8 cellular contexts compared by ENCODE assay signal in genomic region chr17:63446218-63446980, GRCh38. TPM values are rescaled to one million over a fixed set of nuclear protein-coding genes. Genes with fewer than 3 reads are reported as not detected.
A peak's percentile ranks its signal among the peaks of the same experiment; 100 is the strongest.
DNase-seq lines count a peak whose midpoint lies in the region; FAIRE-seq and TF ChIP-seq lines count a peak whose summit lies in the region.

Gene CYB561, minus strand, starts transcription at chr17:63446306. Its CDS starts 8,759 bp downstream, at chr17:63437547.

- intact Hi-C loops in kidney (cut with DNase I) = no loop called here

- H3K36me3 ChIP-seq in kidney (ENCODE audit: control insufficient read depth in 1 of 2, insufficient read depth in 2 of 2, low read length in 2 of 2) = no peaks in the 10 kb centered on the region

- no peaks in the 10 kb centered on the region for H3K9me3 ChIP-seq in kidney (ENCODE audit: control insufficient read depth in 1 of 2, low read length in 2 of 2)

- TF ChIP-seq CTCF in GM12865 (IDR thresholded peaks at IDR 0.05; ENCODE audit: insufficient read depth, low read depth, low read length, missing control alignments) (peak; percentile 0), VCaP (conservative IDR thresholded peaks at IDR 0.05) (peak; percentile 57), cardiac fibroblast (IDR thresholded peaks at IDR 0.05; ENCODE audit: low read depth, low read length) (no peak), kidney (IDR thresholded peaks at IDR 0.05; ENCODE audit: borderline replicate concordance, extremely low read depth, insufficient read depth) (peak; percentile 10)

- CTCF ChIA-PET in HEK293T (lab: Yijun Ruan, JAX) = interaction anchor here (0.6 kb wide), 2 partner anchors 168 to 963 kb away, joined by 3 to 4 read pairs; no protein-coding TSS in a partner anchor

- DNase-seq in GM12865 (ENCODE audit: low read depth) = peak; percentile 88
- DNase-seq in HEK293T (ENCODE audit: extremely low spot score) = peak; percentile 84
- DNase-seq in NCI-H1048 (lab: John Stamatoyannopoulos, UW) = peak; percentile 47
- peak in 1 of 2 donors; percentile 74 for DNase-seq in cardiac fibroblast (ENCODE audit: low read depth in 2 of 2)
- DNase-seq in kidney = peak; percentile 95
- peak; percentile 40 to 60 for DNase-seq in stimulated activated CD4-positive, alpha-beta T cell treated with anti-CD3 and anti-CD28 coated beads, Interleukin-15, amount 100 ng/mL, for 48 hours (ENCODE audit: low read depth in 2 of 2)
- no peak for DNase-seq in HCEC 1CT

- POLR2A ChIA-PET in HEK293T (lab: Yijun Ruan, JAX) = no interaction called here

- H3K27ac ChIP-seq in VCaP (peak within 1 kb of the TSS; percentile 98), kidney (ENCODE audit: low read depth in 2 of 2, low read length in 2 of 2) (peak within 1 kb of the TSS; percentile 53 to 82)

- peak within 1 kb of the TSS; percentile 73 for H3K4me3 ChIP-seq in GM12865 (ENCODE audit: low read depth, low read length)
- peak within 1 kb of the TSS; percentile 42 to 45 for H3K4me3 ChIP-seq in cardiac fibroblast (replicated peaks in 1 of 2; ENCODE audit: low read depth in 2 of 2, low read length in 2 of 2)
- H3K4me3 ChIP-seq in kidney (ENCODE audit: low read length in 2 of 2) = peak within 1 kb of the TSS; percentile 63 to 68

- no peak for FAIRE-seq in kidney (lab: Jason Lieb, UNC)

- H3K9ac ChIP-seq in kidney (ENCODE audit: low read length in 2 of 2) = peak within 1 kb of the TSS; percentile 48 to 69

- peaks cover 0 to 12% of the 10 kb centered on the region in 2 donors for H3K4me1 ChIP-seq in kidney (ENCODE audit: control insufficient read depth in 1 of 2, insufficient read depth in 1 of 2, low read depth in 1 of 2, low read length in 2 of 2)

TF ChIP-seq in HEK293T, 16 proteins besides CTCF, POLR2A, EP300 and RAD21:
- TF ChIP-seq FOXA1 (IDR thresholded peaks at IDR 0.05) (no peak), ARNT (IDR thresholded peaks at IDR 0.05) (peak; percentile 49; the same call in 1 of the 2 replicates), FOXM1 (IDR thresholded peaks at IDR 0.05; ENCODE audit: borderline replicate concordance) (peak; percentile 31; the same call in 1 of the 2 replicates), ELF4 (IDR thresholded peaks at IDR 0.05) (no peak), SUZ12 (IDR thresholded peaks at IDR 0.05) (no peak), CTBP1 (IDR thresholded peaks at IDR 0.05; ENCODE audit: borderline replicate concordance) (no peak), SP1 (IDR thresholded peaks at IDR 0.05) (no peak), PKNOX1 (IDR thresholded peaks at IDR 0.05) (no peak), NFRKB (IDR thresholded peaks at IDR 0.05) (no peak), L3MBTL2 (conservative IDR thresholded peaks at IDR 0.05) (peak; percentile 44; the same call in 1 of the 2 replicates), HDGF (IDR thresholded peaks at IDR 0.05; ENCODE audit: borderline replicate concordance) (no peak), LEF1 (IDR thresholded peaks at IDR 0.05; ENCODE audit: borderline replicate concordance) (0 out of 2 replicates have a peak, but pooled peaks have one; percentile 66), ZNF384 (IDR thresholded peaks at IDR 0.05) (no peak)

RNA-seq across cellular contexts. Expression of gene CYB561, which starts in this region (rescaled TPM):
- 51.1 TPM for total RNA-seq in kidney
- 38.4 TPM for polyA plus RNA-seq in kidney (ENCODE audit: insufficient read depth, low read depth, low replicate concordance)
